25 cellular contexts compared by ENCODE assay signal in genomic region chr3:115680802-115681345, GRCh38. TPM values are rescaled to one million over a fixed set of nuclear protein-coding genes. Genes with fewer than 3 reads are reported as not detected.
DNase-seq lines count a peak whose midpoint lies in the region; ATAC-seq, FAIRE-seq and TF ChIP-seq lines count a peak whose summit lies in the region.
"Had no signal": no experiment of that assay in that cellular context is flagged by ENCODE, and none has a peak within 500 bp of the region (broad histone marks: within the 10 kb centered on the region; RNA-seq: fewer than 3 reads in every experiment).

No MANE protein-coding gene starts in this region.

- H3K36me3 ChIP-seq in astrocyte (ENCODE audit: insufficient read depth, low read length) (no peaks in the 10 kb centered on the region), osteoblast (ENCODE audit: insufficient read depth, low read length) (no peaks in the 10 kb centered on the region)

- no peaks in the 10 kb centered on the region for H3K27me3 ChIP-seq in astrocyte (ENCODE audit: insufficient read depth, low read length)
- no peaks in the 10 kb centered on the region for H3K27me3 ChIP-seq in osteoblast (ENCODE audit: insufficient read depth, low read length)

- TF ChIP-seq CTCF in astrocyte (IDR thresholded peaks at IDR 0.05; ENCODE audit: insufficient read depth, low read depth, low read length) = no peak
- no peak for TF ChIP-seq CTCF in osteoblast (IDR thresholded peaks at IDR 0.05; ENCODE audit: extremely low read depth, low read depth, low read length)

- H3K4me3 Mint-ChIP-seq in astrocyte (ENCODE audit: unreplicated experiment) = no peak overlapping the region
- H3K4me3 Mint-ChIP-seq: CD4-positive, alpha-beta memory T cell had no signal

- no peaks in the 10 kb centered on the region for H3K4me1 Mint-ChIP-seq in astrocyte (ENCODE audit: low read depth, unreplicated experiment)

- no peaks in the 10 kb centered on the region for H3K36me3 Mint-ChIP-seq in astrocyte (ENCODE audit: low read depth, unreplicated experiment)
- H3K36me3 Mint-ChIP-seq: CD4-positive, alpha-beta memory T cell had no signal

- H3K27ac ChIP-seq in astrocyte (ENCODE audit: low read depth, low read length) (no peak overlapping the region), osteoblast (ENCODE audit: low read depth, low read length) (no peak overlapping the region)
- H3K27ac ChIP-seq: A549, KMS-11, SK-N-MC had no signal

- no peak overlapping the region for H3K27ac Mint-ChIP-seq in astrocyte (ENCODE audit: unreplicated experiment)
- H3K27ac Mint-ChIP-seq: CD4-positive, alpha-beta memory T cell had no signal

- H4K20me1 ChIP-seq in astrocyte (ENCODE audit: insufficient read depth, low read length) (no peaks in the 10 kb centered on the region), osteoblast (ENCODE audit: insufficient read depth, low read length) (no peaks in the 10 kb centered on the region)

- H3K27me3 Mint-ChIP-seq in astrocyte (ENCODE audit: low read depth, unreplicated experiment) = no peaks in the 10 kb centered on the region

- no peak overlapping the region for H3K4me3 ChIP-seq in astrocyte (ENCODE audit: insufficient read depth, low read depth, low read length)
- H3K4me3 ChIP-seq in osteoblast (ENCODE audit: insufficient read depth, low read length) = no peak overlapping the region
- H3K4me3 ChIP-seq: A549, SK-N-MC had no signal

- H2AFZ ChIP-seq in astrocyte (ENCODE audit: low read depth, low read length) (no peak overlapping the region), osteoblast (ENCODE audit: low read length) (no peak overlapping the region)

- no peaks in the 10 kb centered on the region for H3K9me3 Mint-ChIP-seq in astrocyte (ENCODE audit: unreplicated experiment)
- H3K9me3 Mint-ChIP-seq: CD4-positive, alpha-beta memory T cell had no signal

- in situ Hi-C loops in KBM-7 (cut with MboI; ENCODE audit: low pct_unique_long_range_greater_than_20kb, low sequenced_read_pairs) = no loop called here

- no peak overlapping the region for H3K9ac ChIP-seq in astrocyte (ENCODE audit: low read length)
- H3K9ac ChIP-seq: KMS-11 had no signal

- no peak for ATAC-seq in HG02798 (IDR thresholded peaks at IDR 0.05; ENCODE audit: poor library complexity, unreplicated experiment)
- ATAC-seq: A549, Panc1 had no signal

- FAIRE-seq in astrocyte (lab: Jason Lieb, UNC) = no peak
- FAIRE-seq: A549, G401.6 had no signal

- H3K9me3 ChIP-seq in astrocyte (ENCODE audit: insufficient read depth, low read depth, low read length) (no peaks in the 10 kb centered on the region), osteoblast (ENCODE audit: low read depth, low read length) (no peaks in the 10 kb centered on the region)
- H3K9me3 ChIP-seq: A549, Caco-2 had no signal

- DNase-seq in KBM-7 = peak; percentile 11
- peak; percentile 25 for DNase-seq in MV-4-11 (lab: John Stamatoyannopoulos, UW)
- peak; percentile 53 for DNase-seq in astrocyte (ENCODE audit: low read depth)
- DNase-seq in iris pigment epithelial cell (ENCODE audit: low read depth) = peak; percentile 22
- DNase-seq in A172 (ENCODE audit: low spot score) = no peak
- no peak for DNase-seq in osteoblast (ENCODE audit: insufficient read length, low spot score, missing footprints)
- DNase-seq: AML-193; C1 segment of cervical spinal cord; Caco-2; CD4-positive, alpha-beta memory T cell; GOT3; HCEC 1CT; IMR-90; NCI-H2029; NCI-H446 treated with DMSO at 0.1 percent for 48 hours; NCI-H526; SIG-M5; SW 1271 had no signal

- H3K79me2 ChIP-seq in astrocyte (ENCODE audit: insufficient read depth, low read length) (no peaks in the 10 kb centered on the region), osteoblast (ENCODE audit: insufficient read depth, low read length) (no peaks in the 10 kb centered on the region)

- H3K4me2 ChIP-seq in astrocyte (ENCODE audit: low read length) = no peak overlapping the region
- H3K4me2 ChIP-seq in osteoblast (ENCODE audit: insufficient read depth, low read length) = no peak overlapping the region
- H3K4me2 ChIP-seq: A549, KMS-11 had no signal

- H3K4me1 ChIP-seq in astrocyte (ENCODE audit: insufficient read depth, low read length) = no peaks in the 10 kb centered on the region
- no peaks in the 10 kb centered on the region for H3K4me1 ChIP-seq in osteoblast (ENCODE audit: insufficient read depth, low read length)
- H3K4me1 ChIP-seq: A549, Caco-2 had no signal

RNA-seq across cellular contexts. Expression of gene GAP43, which starts 57.6 kb away (rescaled TPM):
- 13.8 and 17.4 TPM in 2 replicates for total RNA-seq in astrocyte
- total RNA-seq in A172 (2014; rRNA removed; shearing (Covaris generic)) = 2.3 and 6.7 TPM in 2 replicates
- 2.1 and 3.6 TPM in 2 replicates for total RNA-seq in osteoblast
- total RNA-seq: Caco-2; CD4-positive, alpha-beta memory T cell; MCF 10A had no signal

Comparison
In these comparisons a context has a peak if more than half of its experiments do, and no peak if none do; other contexts are left out.
1. DNase-seq: peak in KBM-7 (single experiment), MV-4-11 (single experiment), astrocyte (single experiment) and iris pigment epithelial cell (single experiment); none in A172 (single experiment) and osteoblast (single experiment).